In genomic region chr3:72255191-72255590, GRCh38 we compare ENCODE assay signal across 13 cellular contexts.
DNase-seq lines count a peak whose midpoint lies in the region; ATAC-seq and TF ChIP-seq lines count a peak whose summit lies in the region.
"Had no signal": no experiment of that assay in that cellular context is flagged by ENCODE, and none has a peak within 500 bp of the region (broad histone marks: within the 10 kb centered on the region; RNA-seq: fewer than 3 reads in every experiment).

No MANE protein-coding gene starts in this region.

- intact Hi-C loops in left colon (cut with DNase I, micrococcal nuclease) (no loop called here), testis (cut with DNase I; ENCODE audit: low total_unique reads) (no loop called here), psoas muscle (cut with DNase I) (no loop called here)

- TF ChIP-seq POLR2A in testis (IDR thresholded peaks at IDR 0.05), result no peak

- H3K9me3 ChIP-seq in testis (no peaks in the 10 kb centered on the region), psoas muscle (no peaks in the 10 kb centered on the region)
- H3K9me3 ChIP-seq: A549 had no signal

- H3K4me3 ChIP-seq in testis, result no peak overlapping the region
- no peak overlapping the region for H3K4me3 ChIP-seq in psoas muscle
- H3K4me3 ChIP-seq: A549 had no signal

- WGBS in testis, 2 donors, result 13 to 20% methylated on average over 2 of the region's 2 CpGs
- 10 to 35% (median 18%) methylated on average over 2 of the region's 2 CpGs for WGBS in psoas muscle, 3 donors

- ATAC-seq in left colon (peak; percentile 31), psoas muscle (no peak), GM21360 (IDR thresholded peaks at IDR 0.05; ENCODE audit: unreplicated experiment) (no peak)
- ATAC-seq: A549 had no signal

- TF ChIP-seq CTCF in testis (IDR thresholded peaks at IDR 0.05), result no peak
- no peak for TF ChIP-seq CTCF in psoas muscle (IDR thresholded peaks at IDR 0.05)

- H3K27me3 ChIP-seq in testis, result no peaks in the 10 kb centered on the region
- H3K27me3 ChIP-seq in psoas muscle (ENCODE audit: insufficient read depth in 3 of 3, low read length in 2 of 3), result peaks cover 0 to 6% (median 2%) of the 10 kb centered on the region in 3 donors

- H3K27ac ChIP-seq in caudate nucleus (ENCODE audit: low read depth, low read length) (peak overlapping the region; percentile 86), testis (no peak overlapping the region), psoas muscle (no peak overlapping the region)
- H3K27ac ChIP-seq: A549 had no signal

- H3K4me1 ChIP-seq in testis, result peaks cover 15% of the 10 kb centered on the region
- no peaks in the 10 kb centered on the region for H3K4me1 ChIP-seq in psoas muscle
- H3K4me1 ChIP-seq: A549 had no signal

- H3K36me3 ChIP-seq in testis (ENCODE audit: low read depth, missing control alignments) (no peaks in the 10 kb centered on the region), psoas muscle (ENCODE audit: insufficient read depth in 1 of 2, low read depth in 1 of 2) (no peaks in the 10 kb centered on the region)

- DNase-seq in NCI-H1105 treated with DMSO at 0.1 percent for 48 hours (lab: John Stamatoyannopoulos, UW), result peak; percentile 13
- DNase-seq in NCI-H1105 (lab: John Stamatoyannopoulos, UW), result no peak
- peak in 1 of 61 donors; percentile 11 for DNase-seq in caudate nucleus (lab: John Stamatoyannopoulos, UW)
- DNase-seq in left colon, result no peak
- DNase-seq in testis, result peak; percentile 45
- no peak for DNase-seq in activated effector memory CD4-positive, alpha-beta T cell treated with anti-CD3 and anti-CD28 coated beads, Interleukin-2, amount 50 U/mL, for 16 hours
- no peak for DNase-seq in psoas muscle
- DNase-seq: activated CD4-positive, alpha-beta T cell treated with anti-CD3 and anti-CD28 coated beads, Interleukin-2, amount 50 U/mL, for 4 hours; amniotic stem cell; GF-D8; stimulated activated CD4-positive, alpha-beta T cell treated with anti-CD3 and anti-CD28 coated beads, Interleukin-2, amount 100 ng/mL, for 48 hours had no signal

Comparison
In these comparisons a context has a peak if more than half of its experiments do, and no peak if none do; other contexts are left out.
1. DNase-seq: peak in NCI-H1105 treated with DMSO at 0.1 percent for 48 hours (single experiment) and testis (single experiment); none in NCI-H1105 (single experiment), left colon (0 of 2), activated effector memory CD4-positive, alpha-beta T cell treated with anti-CD3 and anti-CD28 coated beads, Interleukin-2, amount 50 U/mL, for 16 hours (single experiment) and psoas muscle (0 of 2).